In genomic region chr12:42630323-42630722, GRCh38 we compare ENCODE assay signal across 25 cellular contexts.
"Had no signal": no experiment of that assay in that cellular context is flagged by ENCODE, and none has a peak within 500 bp of the region (broad histone marks: within the 10 kb centered on the region; RNA-seq: fewer than 3 reads in every experiment).

No MANE protein-coding gene starts in this region.

- H3K4me3 ChIP-seq: left ventricle myocardium inferior, lung, mucosa of descending colon, neural progenitor cell, ovary, right atrium auricular region, right lobe of liver, smooth muscle cell, tibial nerve, uterus had no signal

- H3K27ac ChIP-seq: left ventricle myocardium inferior, neural progenitor cell, ovary, right atrium auricular region, right lobe of liver, tibial nerve, uterus had no signal

- H3K27ac Mint-ChIP-seq: naive thymus-derived CD8-positive, alpha-beta T cell; nephron progenitor cell; neural progenitor cell; progenitor cell of endocrine pancreas; stimulated activated memory B cell treated with anti-CD40 and anti-IgM and Interleukin-4, amounts not matched to agents 10 μg/mL and 1 μg/mL and 100 μg/mL, for 72 hours; stimulated activated naive CD8-positive, alpha-beta T cell treated with anti-CD3 and anti-CD28 coated beads, Interleukin-15, amount 100 ng/mL, for 72 hours; type B pancreatic cell had no signal

- H3K4me1 ChIP-seq: left ventricle myocardium inferior, neural progenitor cell, right atrium auricular region, right lobe of liver, tibial nerve, uterus had no signal

- H3K9me3 Mint-ChIP-seq: neural progenitor cell; stimulated activated memory B cell treated with anti-CD40 and anti-IgM and Interleukin-4, amounts not matched to agents 10 μg/mL and 1 μg/mL and 100 μg/mL, for 72 hours; stimulated activated naive CD8-positive, alpha-beta T cell treated with anti-CD3 and anti-CD28 coated beads, Interleukin-15, amount 100 ng/mL, for 72 hours had no signal

- H3K36me3 ChIP-seq: left ventricle myocardium inferior, neural progenitor cell, ovary, right atrium auricular region, right lobe of liver, tibial nerve, uterus had no signal

- H3K27me3 ChIP-seq: neural progenitor cell, ovary, right atrium auricular region, right lobe of liver, tibial nerve, uterus had no signal

- H3K4me1 Mint-ChIP-seq: naive thymus-derived CD8-positive, alpha-beta T cell; neural progenitor cell; stimulated activated memory B cell treated with anti-CD40 and anti-IgM and Interleukin-4, amounts not matched to agents 10 μg/mL and 1 μg/mL and 100 μg/mL, for 72 hours; stimulated activated naive CD8-positive, alpha-beta T cell treated with anti-CD3 and anti-CD28 coated beads, Interleukin-15, amount 100 ng/mL, for 72 hours had no signal

- DNase-seq: islet precursor cell; left ventricle myocardium inferior; mesendoderm; midbrain; mucosa of descending colon; naive thymus-derived CD8-positive, alpha-beta T cell; nephron progenitor cell; ovary; right lobe of liver; stimulated activated CD4-positive, alpha-beta T cell treated with anti-CD3 and anti-CD28 coated beads, Interleukin-1b, Interleukin-23, amount 100 ng/mL, for 48 hours; stimulated activated CD4-positive, alpha-beta T cell treated with anti-CD3 and anti-CD28 coated beads, Interleukin-2, amount 100 ng/mL, for 48 hours; stimulated activated CD4-positive, alpha-beta T cell treated with anti-CD3 and anti-CD28 coated beads, Interleukin-4, amount 100 ng/mL, for 4 hours; stimulated activated CD8-positive, alpha-beta memory T cell treated with anti-CD3 and anti-CD28 coated beads, Interleukin-4, amount 100 ng/mL, for 48 hours; stimulated activated naive CD4-positive, alpha-beta T cell treated with Interleukin-2 at 50 U/mL for 16 hours; stimulated activated naive CD8-positive, alpha-beta T cell treated with anti-CD3 and anti-CD28 coated beads, Interleukin-15, amount 100 ng/mL, for 72 hours; substantia nigra; uterus had no signal

- H3K4me3 Mint-ChIP-seq: naive thymus-derived CD8-positive, alpha-beta T cell; nephron progenitor cell; neural progenitor cell; stimulated activated memory B cell treated with anti-CD40 and anti-IgM and Interleukin-4, amounts not matched to agents 10 μg/mL and 1 μg/mL and 100 μg/mL, for 72 hours; stimulated activated naive CD8-positive, alpha-beta T cell treated with anti-CD3 and anti-CD28 coated beads, Interleukin-15, amount 100 ng/mL, for 72 hours; type B pancreatic cell had no signal

- H3K36me3 Mint-ChIP-seq: naive thymus-derived CD8-positive, alpha-beta T cell; neural progenitor cell; stimulated activated memory B cell treated with anti-CD40 and anti-IgM and Interleukin-4, amounts not matched to agents 10 μg/mL and 1 μg/mL and 100 μg/mL, for 72 hours; type B pancreatic cell had no signal

- H3K27me3 Mint-ChIP-seq: progenitor cell of endocrine pancreas; stimulated activated memory B cell treated with anti-CD40 and anti-IgM and Interleukin-4, amounts not matched to agents 10 μg/mL and 1 μg/mL and 100 μg/mL, for 72 hours; stimulated activated naive CD8-positive, alpha-beta T cell treated with anti-CD3 and anti-CD28 coated beads, Interleukin-15, amount 100 ng/mL, for 72 hours; type B pancreatic cell had no signal

- ATAC-seq: mucosa of descending colon; naive thymus-derived CD8-positive, alpha-beta T cell; right lobe of liver; stimulated activated memory B cell treated with anti-CD40 and anti-IgM and Interleukin-4, amounts not matched to agents 10 μg/mL and 1 μg/mL and 100 μg/mL, for 72 hours; stimulated activated naive CD8-positive, alpha-beta T cell treated with anti-CD3 and anti-CD28 coated beads, Interleukin-15, amount 100 ng/mL, for 72 hours had no signal

- H3K9me3 ChIP-seq: left ventricle myocardium inferior, mucosa of descending colon, ovary, right atrium auricular region, right lobe of liver, tibial nerve, uterus had no signal
